In the genomic region with DNA sequence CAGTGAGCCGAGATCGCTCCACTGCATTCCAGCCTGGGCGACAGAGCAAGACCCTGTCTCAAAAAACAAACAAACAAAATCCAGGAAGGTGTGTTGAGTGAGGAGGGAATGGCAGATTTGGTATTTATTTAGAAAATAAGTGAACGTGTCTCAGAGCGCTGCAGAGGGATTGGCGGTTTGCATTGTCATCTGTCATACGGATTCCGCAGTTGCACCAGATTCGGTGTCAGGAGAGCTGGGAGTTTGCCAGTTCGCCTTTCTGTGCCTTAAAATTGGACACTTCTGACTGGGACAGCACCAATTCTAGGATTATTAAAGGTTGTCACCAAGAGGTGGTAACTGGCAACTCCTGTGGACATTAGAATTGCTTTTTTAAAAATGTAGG, we compare ENCODE assay signal across 8 cellular contexts. TPM values are rescaled to one million over a fixed set of nuclear protein-coding genes. Genes with fewer than 3 reads are reported as not detected.
DNase-seq lines count a peak whose midpoint lies in the region; ATAC-seq and TF ChIP-seq lines count a peak whose summit lies in the region.

No MANE protein-coding gene starts in this region.

- no peaks in the 10 kb centered on the region for H3K9me3 Mint-ChIP-seq in activated CD8-positive, alpha-beta memory T cell treated with anti-CD3 and anti-CD28 coated beads, Interleukin-2, amount 10 ng/mL, durations not matched to agents 7 days and 5 days (ENCODE audit: low read depth)

- DNase-seq in activated CD8-positive, alpha-beta memory T cell treated with anti-CD3 and anti-CD28 coated beads, Interleukin-2, amount 10 ng/mL, durations not matched to agents 7 days and 5 days, result no peak
- no peak for DNase-seq in activated CD8-positive, alpha-beta memory T cell treated with anti-CD3 and anti-CD28 coated beads, Interleukin-2, amount 50 U/mL, for 4 hours
- DNase-seq in globus pallidus (ENCODE audit: low spot score) (peak; percentile 11), pons (ENCODE audit: low spot score) (peak; percentile 22), DMS79 treated with DMSO at 0.1 percent for 48 hours (lab: John Stamatoyannopoulos, UW) (no peak), NCI-H2107 (lab: John Stamatoyannopoulos, UW) (no peak)

- H3K27ac Mint-ChIP-seq in activated CD8-positive, alpha-beta memory T cell treated with anti-CD3 and anti-CD28 coated beads, Interleukin-2, amount 10 ng/mL, durations not matched to agents 7 days and 5 days, result peak overlapping the region; percentile 90

- H3K4me1 Mint-ChIP-seq in activated CD8-positive, alpha-beta memory T cell treated with anti-CD3 and anti-CD28 coated beads, Interleukin-2, amount 10 ng/mL, durations not matched to agents 7 days and 5 days, result peaks cover 33% of the 10 kb centered on the region

- peak overlapping the region; percentile 95 for H3K4me3 Mint-ChIP-seq in activated CD8-positive, alpha-beta memory T cell treated with anti-CD3 and anti-CD28 coated beads, Interleukin-2, amount 10 ng/mL, durations not matched to agents 7 days and 5 days

- no peak for TF ChIP-seq CTCF in VCaP (conservative IDR thresholded peaks at IDR 0.05)

- no peaks in the 10 kb centered on the region for H3K27me3 Mint-ChIP-seq in activated CD8-positive, alpha-beta memory T cell treated with anti-CD3 and anti-CD28 coated beads, Interleukin-2, amount 10 ng/mL, durations not matched to agents 7 days and 5 days

- CTCF ChIA-PET in activated CD8-positive, alpha-beta memory T cell treated with anti-CD3 and anti-CD28 coated beads, Interleukin-2, amount 10 ng/mL, durations not matched to agents 7 days and 5 days (lab: Charles Lee), result no interaction called here

- peak overlapping the region; percentile 48; the same call in 1 of the 2 replicates for H3K27ac ChIP-seq in VCaP

- peaks cover 19% of the 10 kb centered on the region for H3K36me3 Mint-ChIP-seq in activated CD8-positive, alpha-beta memory T cell treated with anti-CD3 and anti-CD28 coated beads, Interleukin-2, amount 10 ng/mL, durations not matched to agents 7 days and 5 days

- no peak for ATAC-seq in activated CD8-positive, alpha-beta memory T cell treated with anti-CD3 and anti-CD28 coated beads, Interleukin-2, amount 10 ng/mL, durations not matched to agents 7 days and 5 days
- no peak for ATAC-seq in GM19023 (IDR thresholded peaks at IDR 0.05; ENCODE audit: unreplicated experiment)

RNA-seq across cellular contexts. Expression of a gene that starts 0.9 kb away (rescaled TPM):
- total RNA-seq in activated CD8-positive, alpha-beta memory T cell treated with anti-CD3 and anti-CD28 coated beads, Interleukin-2, amount 10 ng/mL, durations not matched to agents 7 days and 5 days, result 10 to 100 TPM; 14.3 to 15.1 TPM

RNA-seq across cellular contexts. Expression of a gene that starts 49.4 kb away (rescaled TPM):
- total RNA-seq in activated CD8-positive, alpha-beta memory T cell treated with anti-CD3 and anti-CD28 coated beads, Interleukin-2, amount 10 ng/mL, durations not matched to agents 7 days and 5 days, result under 1 TPM; 0.09 to 0.12 TPM

Comparison
In these comparisons a context has a peak if more than half of its experiments do, and no peak if none do; other contexts are left out.
1. DNase-seq: peak in globus pallidus (single experiment) and pons (single experiment); none in activated CD8-positive, alpha-beta memory T cell treated with anti-CD3 and anti-CD28 coated beads, Interleukin-2, amount 10 ng/mL, durations not matched to agents 7 days and 5 days (single experiment), activated CD8-positive, alpha-beta memory T cell treated with anti-CD3 and anti-CD28 coated beads, Interleukin-2, amount 50 U/mL, for 4 hours (single experiment), DMS79 treated with DMSO at 0.1 percent for 48 hours (single experiment) and NCI-H2107 (single experiment).